ENCODE assay signal across 33 cellular contexts in genomic region chr5:140309706-140310249, GRCh38. TPM values are rescaled to one million over a fixed set of nuclear protein-coding genes. Genes with fewer than 3 reads are reported as not detected.
"Had no signal": no experiment of that assay in that cellular context is flagged by ENCODE, and none has a peak within 500 bp of the region (broad histone marks: within the 10 kb centered on the region; RNA-seq: fewer than 3 reads in every experiment).

No MANE protein-coding gene starts in this region.

- DNase-seq: activated CD4-positive, alpha-beta T cell treated with anti-CD3 and anti-CD28 coated beads for 4 hours; activated CD4-positive, CD25-positive, alpha-beta regulatory T cell; activated CD8-positive, alpha-beta memory T cell treated with anti-CD3 and anti-CD28 coated beads, Interleukin-2, amount 10 ng/mL, durations not matched to agents 7 days and 5 days; activated CD8-positive, alpha-beta T cell treated with anti-CD3 and anti-CD28 coated beads for 36 hours; activated gamma-delta T cell; activated T-cell treated with anti-CD3 and anti-CD28 coated beads for 4 hours; anterior cingulate cortex; caudate nucleus; effector memory CD4-positive, alpha-beta T cell; gastrocnemius medialis; heart left ventricle; islet precursor cell; left cardiac atrium; posterior cingulate gyrus; stimulated activated CD4-positive, alpha-beta T cell treated with anti-CD3 and anti-CD28 coated beads, Interleukin-2, amount 100 ng/mL, for 48 hours; stimulated activated CD8-positive, alpha-beta memory T cell treated with anti-CD3 and anti-CD28 coated beads, Interleukin-4, amount 100 ng/mL, for 48 hours; stimulated activated naive CD4-positive, alpha-beta T cell; T1000; testis; trophoblast cell; uterus had no signal

- H3K4me1 Mint-ChIP-seq: activated naive CD4-positive, alpha-beta T cell treated with anti-CD3 and anti-CD28 coated beads, Interleukin-2, amount 50 U/mL, for 24 hours had no signal

- H3K27me3 ChIP-seq: gastrocnemius medialis, heart left ventricle, testis, uterus had no signal

- FAIRE-seq: colon had no signal

- H3K9me3 Mint-ChIP-seq: activated CD8-positive, alpha-beta T cell treated with anti-CD3 and anti-CD28 coated beads for 36 hours; activated naive CD4-positive, alpha-beta T cell treated with anti-CD3 and anti-CD28 coated beads, Interleukin-2, amount 50 U/mL, for 24 hours; activated T-helper 1 cell treated with anti-CD3 and anti-CD28 coated beads, Interleukin-12 subunit alpha, Interleukin-12 subunit beta, Interleukin-2, Interleukin-4 antibody, amounts not matched to agents 30 ng/mL and 10 ng/mL and 1 ng/mL, durations not matched to agents 14 hours and 24 hours and 36 hours; nephron; T-helper 1 cell treated with Interleukin-12 subunit alpha and Interleukin-12 subunit beta and Interleukin-4 antibody, amounts not matched to agents 30 μg/mL and 1 μg/mL, for 36 hours had no signal

- H3K4me3 Mint-ChIP-seq: activated CD8-positive, alpha-beta memory T cell treated with anti-CD3 and anti-CD28 coated beads, Interleukin-2, amount 10 ng/mL, durations not matched to agents 7 days and 5 days; activated CD8-positive, alpha-beta T cell treated with anti-CD3 and anti-CD28 coated beads for 36 hours; activated naive CD4-positive, alpha-beta T cell treated with anti-CD3 and anti-CD28 coated beads, Interleukin-2, amount 50 U/mL, for 24 hours; activated T-helper 1 cell treated with anti-CD3 and anti-CD28 coated beads, Interleukin-12 subunit alpha, Interleukin-12 subunit beta, Interleukin-2, Interleukin-4 antibody, amounts not matched to agents 30 ng/mL and 10 ng/mL and 1 ng/mL, durations not matched to agents 14 hours and 24 hours and 36 hours; brain; nephron; T-helper 1 cell treated with Interleukin-12 subunit alpha and Interleukin-12 subunit beta and Interleukin-4 antibody, amounts not matched to agents 30 μg/mL and 1 μg/mL, for 36 hours had no signal

- H3K27me3 Mint-ChIP-seq: activated CD8-positive, alpha-beta T cell treated with anti-CD3 and anti-CD28 coated beads for 36 hours had no signal

- H3K4me1 ChIP-seq: testis, uterus had no signal

- H3K36me3 ChIP-seq: gastrocnemius medialis, heart left ventricle, uterus had no signal

- ATAC-seq: activated CD8-positive, alpha-beta memory T cell treated with anti-CD3 and anti-CD28 coated beads, Interleukin-2, amount 10 ng/mL, durations not matched to agents 7 days and 5 days; activated CD8-positive, alpha-beta T cell treated with anti-CD3 and anti-CD28 coated beads for 36 hours; esophagus mucosa; gastrocnemius medialis; heart left ventricle; left cardiac atrium; sciatic nerve had no signal

- H3K36me3 Mint-ChIP-seq: activated CD8-positive, alpha-beta memory T cell treated with anti-CD3 and anti-CD28 coated beads, Interleukin-2, amount 10 ng/mL, durations not matched to agents 7 days and 5 days; activated naive CD4-positive, alpha-beta T cell treated with anti-CD3 and anti-CD28 coated beads, Interleukin-2, amount 50 U/mL, for 24 hours; brain had no signal

- H3K4me3 ChIP-seq: gastrocnemius medialis, heart left ventricle, testis, uterus had no signal

- H3K27ac Mint-ChIP-seq: activated CD8-positive, alpha-beta memory T cell treated with anti-CD3 and anti-CD28 coated beads, Interleukin-2, amount 10 ng/mL, durations not matched to agents 7 days and 5 days; activated CD8-positive, alpha-beta T cell treated with anti-CD3 and anti-CD28 coated beads for 36 hours; activated naive CD4-positive, alpha-beta T cell treated with anti-CD3 and anti-CD28 coated beads, Interleukin-2, amount 50 U/mL, for 24 hours; activated T-helper 1 cell treated with anti-CD3 and anti-CD28 coated beads, Interleukin-12 subunit alpha, Interleukin-12 subunit beta, Interleukin-2, Interleukin-4 antibody, amounts not matched to agents 30 ng/mL and 10 ng/mL and 1 ng/mL, durations not matched to agents 14 hours and 24 hours and 36 hours; nephron; T-helper 1 cell treated with Interleukin-12 subunit alpha and Interleukin-12 subunit beta and Interleukin-4 antibody, amounts not matched to agents 30 μg/mL and 1 μg/mL, for 36 hours had no signal

- H3K27ac ChIP-seq: testis had no signal

- H3K9me3 ChIP-seq: gastrocnemius medialis, heart left ventricle, testis, uterus had no signal

RNA-seq across cellular contexts. Expression of gene SLC4A9, which starts 50.2 kb away (rescaled TPM):
- total RNA-seq: activated T-helper 1 cell treated with anti-CD3 and anti-CD28 coated beads, Interleukin-12 subunit alpha, Interleukin-12 subunit beta, Interleukin-2, Interleukin-4 antibody, amounts not matched to agents 30 ng/mL and 10 ng/mL and 1 ng/mL, durations not matched to agents 14 hours and 24 hours and 36 hours; dermis microvascular lymphatic vessel endothelial cell; gastrocnemius medialis; liver; myocyte; renal cortical epithelial cell had no signal
- polyA plus RNA-seq: liver had no signal
